In genomic region chr12:120903382-120903817, GRCh38 we compare ENCODE assay signal across 8 cellular contexts. TPM values are rescaled to one million over a fixed set of nuclear protein-coding genes. Genes with fewer than 3 reads are reported as not detected.
DNase-seq lines count a peak whose midpoint lies in the region; ATAC-seq lines count a peak whose summit lies in the region.

No MANE protein-coding gene starts in this region.

- POLR2A ChIA-PET in naive thymus-derived CD8-positive, alpha-beta T cell (lab: Charles Lee) = interaction anchor here (0.6 to 1.5 kb wide), 7 partner anchors 17 to 612 kb away, joined by 3 to 5 read pairs (median 3); partner anchors contain the start of genes C12orf43, P2RX7 and RNU4-2

- H3K36me3 Mint-ChIP-seq in naive thymus-derived CD8-positive, alpha-beta T cell = peaks cover 0 to 19% (median 0%) of the 10 kb centered on the region in 3 donors
- peaks cover 16 to 20% of the 10 kb centered on the region in 2 donors for H3K36me3 Mint-ChIP-seq in stimulated activated naive B cell treated with anti-CD40 and anti-IgM and Interleukin-4, amounts not matched to agents 10 μg/mL and 1 μg/mL and 100 μg/mL, for 72 hours

- no peaks in the 10 kb centered on the region for H3K9me3 Mint-ChIP-seq in naive thymus-derived CD8-positive, alpha-beta T cell
- H3K9me3 Mint-ChIP-seq in stimulated activated naive B cell treated with anti-CD40 and anti-IgM and Interleukin-4, amounts not matched to agents 10 μg/mL and 1 μg/mL and 100 μg/mL, for 72 hours = no peaks in the 10 kb centered on the region

- H3K4me1 Mint-ChIP-seq in naive thymus-derived CD8-positive, alpha-beta T cell = peaks cover 24 to 50% (median 45%) of the 10 kb centered on the region in 4 donors
- H3K4me1 Mint-ChIP-seq in stimulated activated naive B cell treated with anti-CD40 and anti-IgM and Interleukin-4, amounts not matched to agents 10 μg/mL and 1 μg/mL and 100 μg/mL, for 72 hours = peaks cover 20 to 49% of the 10 kb centered on the region in 2 donors

- DNase-seq in NCI-H1092 treated with DMSO at 0.1 percent for 48 hours (lab: John Stamatoyannopoulos, UW) = peak; percentile 16
- DNase-seq in NCI-H1092 (lab: John Stamatoyannopoulos, UW) = no peak
- peak; percentile 68 for DNase-seq in NCI-H69 (lab: John Stamatoyannopoulos, UW)
- peak; percentile 56 for DNase-seq in activated T-cell treated with anti-CD3 and anti-CD28 coated beads for 48 hours (ENCODE audit: low read depth)
- peak; percentile 54 to 87 (median 68) for DNase-seq in naive thymus-derived CD8-positive, alpha-beta T cell
- peak; percentile 68 for DNase-seq in stimulated activated naive B cell treated with anti-CD40 and anti-IgM and Interleukin-4, amounts not matched to agents 10 μg/mL and 1 μg/mL and 100 μg/mL, for 72 hours

- peak; percentile 42 for ATAC-seq in HG02763 (IDR thresholded peaks at IDR 0.05; ENCODE audit: unreplicated experiment)
- peak; percentile 48 for ATAC-seq in esophagus mucosa
- ATAC-seq in naive thymus-derived CD8-positive, alpha-beta T cell = peak; percentile 56 to 66
- ATAC-seq in stimulated activated naive B cell treated with anti-CD40 and anti-IgM and Interleukin-4, amounts not matched to agents 10 μg/mL and 1 μg/mL and 100 μg/mL, for 72 hours (replicated peaks) = peak; percentile 61

- peak overlapping the region; percentile 91 to 99 (median 99) for H3K4me3 Mint-ChIP-seq in naive thymus-derived CD8-positive, alpha-beta T cell
- H3K4me3 Mint-ChIP-seq in stimulated activated naive B cell treated with anti-CD40 and anti-IgM and Interleukin-4, amounts not matched to agents 10 μg/mL and 1 μg/mL and 100 μg/mL, for 72 hours = peak overlapping the region; percentile 89 to 96

- H3K27me3 Mint-ChIP-seq in naive thymus-derived CD8-positive, alpha-beta T cell = no peaks in the 10 kb centered on the region
- H3K27me3 Mint-ChIP-seq in stimulated activated naive B cell treated with anti-CD40 and anti-IgM and Interleukin-4, amounts not matched to agents 10 μg/mL and 1 μg/mL and 100 μg/mL, for 72 hours = no peaks in the 10 kb centered on the region

- peak overlapping the region; percentile 95 to 99 (median 98) for H3K27ac Mint-ChIP-seq in naive thymus-derived CD8-positive, alpha-beta T cell
- peak overlapping the region; percentile 95 for H3K27ac Mint-ChIP-seq in stimulated activated naive B cell treated with anti-CD40 and anti-IgM and Interleukin-4, amounts not matched to agents 10 μg/mL and 1 μg/mL and 100 μg/mL, for 72 hours

RNA-seq across cellular contexts. Expression of gene SPPL3, which starts 0.8 kb away (rescaled TPM):
- total RNA-seq in esophagus mucosa = 85.8 TPM
- total RNA-seq in naive thymus-derived CD8-positive, alpha-beta T cell = 10 to 100 TPM; 54.0 to 56.2 TPM
- polyA plus RNA-seq in naive thymus-derived CD8-positive, alpha-beta T cell = 10 to 100 TPM; 23.3 to 37.3 (median 23.9) TPM
